In genomic region chr12:104219908-104220404, GRCh38 we compare ENCODE assay signal across 8 cellular contexts. TPM values are rescaled to one million over a fixed set of nuclear protein-coding genes. Genes with fewer than 3 reads are reported as not detected.
DNase-seq lines count a peak whose midpoint lies in the region; ATAC-seq, FAIRE-seq and TF ChIP-seq lines count a peak whose summit lies in the region.

No MANE protein-coding gene starts in this region.

- TF ChIP-seq POLR2A in HCT116 (IDR thresholded peaks at IDR 0.05; ENCODE audit: borderline replicate concordance, extremely low read depth, insufficient read depth, insufficient read length), result no peak
- no peak for TF ChIP-seq POLR2A in gastroesophageal sphincter (IDR thresholded peaks at IDR 0.05)

- peaks cover 70 to 94% of the 10 kb centered on the region in 2 experiments for H3K4me1 ChIP-seq in HCT116 (ENCODE audit: control insufficient read depth in 1 of 2, insufficient read depth in 2 of 2, low read length in 2 of 2)
- peaks cover 8 to 51% (median 19%) of the 10 kb centered on the region in 3 donors for H3K4me1 ChIP-seq in gastroesophageal sphincter

- intact Hi-C loops in HCT116 (cut with micrococcal nuclease) (loop anchor here (1.0 to 5.0 kb wide), 2 partner anchors 37 to 66 kb away; no protein-coding TSS in a partner anchor), CD14-positive monocyte (cut with micrococcal nuclease) (loop anchor here (5.0 kb wide), 3 partner anchors 67 to 137 kb away; no protein-coding TSS in a partner anchor)

- peaks cover 14 to 20% (median 15%) of the 10 kb centered on the region in 3 donors for H3K27me3 Mint-ChIP-seq in CD14-positive monocyte (ENCODE audit: low read depth in 3 of 3)

- CTCF ChIA-PET in HCT116 (lab: Charles Lee), result interaction anchor here (0.6 to 1.8 kb wide), 5 partner anchors 33 to 162 kb away, joined by 3 to 5 read pairs (median 4); no protein-coding TSS in a partner anchor

- H3K79me2 ChIP-seq in HCT116 (ENCODE audit: insufficient read depth, low read length), result no peaks in the 10 kb centered on the region; the same call in 1 of the 2 replicates

- H3K4me2 ChIP-seq in HCT116 (ENCODE audit: low read length), result peak overlapping the region; percentile 71

- H3K9me3 Mint-ChIP-seq in CD14-positive monocyte, result peaks cover 0 to 2% (median 0%) of the 10 kb centered on the region in 7 donors

- no peaks in the 10 kb centered on the region for H4K20me1 ChIP-seq in HCT116 (ENCODE audit: insufficient read depth)

- 45 to 61% methylated on average over 4 of the region's 4 CpGs for WGBS in gastroesophageal sphincter (ENCODE audit: low coverage in 1 of 2), 2 donors

- H3K36me3 ChIP-seq in HCT116 (ENCODE audit: control insufficient read depth in 1 of 2, insufficient read depth in 2 of 2, low read length in 2 of 2) (no peaks in the 10 kb centered on the region), gastroesophageal sphincter (no peaks in the 10 kb centered on the region)

- TF ChIP-seq CTCF in HCT116 (IDR thresholded peaks at IDR 0.05 in 2 of 3, conservative IDR thresholded peaks at IDR 0.05 in 1 of 3; ENCODE audit: borderline replicate concordance in 1 of 3, insufficient read depth in 1 of 3, low read depth in 2 of 3, low read length in 2 of 3) (no peak), gastroesophageal sphincter (IDR thresholded peaks at IDR 0.05) (no peak), CD14-positive monocyte (IDR thresholded peaks at IDR 0.05) (no peak)

- no peaks in the 10 kb centered on the region for H3K36me3 Mint-ChIP-seq in CD14-positive monocyte

- H3K4me3 ChIP-seq in HCT116 (replicated peaks in 1 of 2; ENCODE audit: low read depth in 1 of 2, low read length in 2 of 2) (peak overlapping the region in 1 of 2 experiments; percentile 29; a peak in 2 of 4 replicates), gastroesophageal sphincter (no peak overlapping the region)

- H3K27ac ChIP-seq in HCT116 (ENCODE audit: low read depth, low read length) (peak overlapping the region; percentile 99), gastroesophageal sphincter (peak overlapping the region; percentile 89 to 99 (median 93))

- no peak; the same call in 1 of the 2 replicates for TF ChIP-seq RAD21 in HCT116 (IDR thresholded peaks at IDR 0.05; ENCODE audit: low read depth)

- no peaks in the 10 kb centered on the region for H3K27me3 ChIP-seq in HCT116 (ENCODE audit: insufficient read depth, low read length)
- H3K27me3 ChIP-seq in gastroesophageal sphincter, result no peaks in the 10 kb centered on the region

- H3K4me1 Mint-ChIP-seq in CD14-positive monocyte, result peaks cover 20% of the 10 kb centered on the region

- H3K9me3 ChIP-seq in HCT116 (ENCODE audit: control insufficient read depth in 1 of 2, insufficient read depth in 1 of 2, low read depth in 1 of 2, low read length in 2 of 2) (no peaks in the 10 kb centered on the region), gastroesophageal sphincter (no peaks in the 10 kb centered on the region)

- ATAC-seq in HCT116 (peak; percentile 81), gastroesophageal sphincter (peak; percentile 19), HG03108 (IDR thresholded peaks at IDR 0.05; ENCODE audit: unreplicated experiment) (no peak), HG02610 (IDR thresholded peaks at IDR 0.05; ENCODE audit: unreplicated experiment) (no peak)

- no peaks in the 10 kb centered on the region for H3K9me2 ChIP-seq in HCT116 (ENCODE audit: insufficient read depth)

- TF ChIP-seq EP300 in gastroesophageal sphincter (IDR thresholded peaks at IDR 0.05), result no peak

- no peak overlapping the region for H3K27ac Mint-ChIP-seq in CD14-positive monocyte

- POLR2A ChIA-PET in HCT116 (lab: Charles Lee), result interaction anchor here (0.6 to 6.5 kb wide), 12 partner anchors 8 to 139 kb away, joined by 3 to 80 read pairs (median 4); no protein-coding TSS in a partner anchor

- peak; percentile 93 for FAIRE-seq in RCC 7860 (lab: Jason Lieb, UNC)

- H2AFZ ChIP-seq in HCT116 (ENCODE audit: low read depth, low read length, poor library complexity, severe bottlenecking), result no peak overlapping the region

- RAD21 ChIA-PET in HCT116 (lab: Charles Lee; ENCODE audit: low non-redundant PET in 1 of 2, low total read pairs in 2 of 2, uncharacterized antibody in 2 of 2, unreplicated experiment in 2 of 2), result interaction anchor here (0.5 to 1.2 kb wide), 3 partner anchors 61 to 68 kb away, joined by 3 to 4 read pairs (median 3); no protein-coding TSS in a partner anchor

- DNase-seq in HCT116 (ENCODE audit: low read depth, low spot score) (peak; percentile 97), RCC 7860 (ENCODE audit: low spot score) (peak; percentile 96), activated T-helper 1 cell treated with Interleukin-2 at 50 U/mL for 16 hours (ENCODE audit: low read depth) (peak; percentile 43), CD14-positive monocyte (ENCODE audit: low spot score) (no peak)
- peak; percentile 11 to 32 for DNase-seq in stimulated activated CD4-positive, alpha-beta T cell treated with anti-CD3 and anti-CD28 coated beads, Interleukin-15, amount 100 ng/mL, for 1 hour (ENCODE audit: low read depth in 1 of 2, low spot score in 1 of 2)

- H3K4me3 Mint-ChIP-seq in CD14-positive monocyte, result no peak overlapping the region

- peak overlapping the region; percentile 69 for H3K9ac ChIP-seq in HCT116 (ENCODE audit: low read length)

- BruUV-seq in HCT116 (replicated peaks; lab: Mats Ljungman, UMichigan), result TSS peak; percentile 53

TF ChIP-seq in HCT116, 20 proteins besides CTCF, POLR2A, EP300 and RAD21 (continues in another document):
- TF ChIP-seq TCF7L2 (IDR thresholded peaks at IDR 0.05; ENCODE audit: borderline replicate concordance, extremely low read depth, insufficient read depth, insufficient read length) (peak; percentile 86), ATF3 (IDR thresholded peaks at IDR 0.05) (no peak; the same call in 1 of the 2 replicates), YY1 (IDR thresholded peaks at IDR 0.05; ENCODE audit: extremely low read depth, insufficient replicate concordance, low read depth, low read length) (no peak), POLR2AphosphoS5 (IDR thresholded peaks at IDR 0.05; ENCODE audit: low read depth, low read length) (peak; percentile 64), CBX3 (IDR thresholded peaks at IDR 0.05; ENCODE audit: low read depth) (peak; percentile 69), MAX (IDR thresholded peaks at IDR 0.05) (peak; percentile 85), JUND (IDR thresholded peaks at IDR 0.05) (peak; percentile 93), CEBPB (IDR thresholded peaks at IDR 0.05; ENCODE audit: low read depth) (peak; percentile 91), REST (IDR thresholded peaks at IDR 0.05; ENCODE audit: low read depth) (no peak), EZH2 (IDR thresholded peaks at IDR 0.05) (no peak), SRF (IDR thresholded peaks at IDR 0.05; ENCODE audit: low read depth) (peak; percentile 73), FOSL1 (IDR thresholded peaks at IDR 0.05; ENCODE audit: low read depth) (peak; percentile 86), EGR1 (IDR thresholded peaks at IDR 0.05; ENCODE audit: low read depth) (peak; percentile 53; the same call in 1 of the 2 replicates), ZNF274 (IDR thresholded peaks at IDR 0.05; ENCODE audit: low read depth, low read length) (no peak), ZFX (IDR thresholded peaks at IDR 0.05) (no peak), ELF1 (IDR thresholded peaks at IDR 0.05; ENCODE audit: borderline replicate concordance, low read depth) (no peak), EZH2phosphoT487 (IDR thresholded peaks at IDR 0.05; ENCODE audit: borderline replicate concordance) (no peak)

RNA-seq across cellular contexts. Expression of gene TXNRD1, which starts 4.4 kb away (rescaled TPM):
- 327 TPM for total RNA-seq in HCT116 (2021; ENCODE audit: unreplicated experiment)
- 275 and 349 TPM in 2 replicates for polyA plus RNA-seq in HCT116 (2012)
- total RNA-seq in gastroesophageal sphincter, result 100 to 1,000 TPM; 230 to 458 (median 305) TPM
- 10 to 100 TPM; 29.2 to 46.1 TPM for polyA plus RNA-seq in CD14-positive monocyte

Comparison
In these comparisons a context has a peak if more than half of its experiments do, and no peak if none do; other contexts are left out.
1. ATAC-seq: peak in HCT116 (single experiment) and gastroesophageal sphincter (single experiment); none in HG03108 (single experiment) and HG02610 (single experiment).